In the genomic region with DNA sequence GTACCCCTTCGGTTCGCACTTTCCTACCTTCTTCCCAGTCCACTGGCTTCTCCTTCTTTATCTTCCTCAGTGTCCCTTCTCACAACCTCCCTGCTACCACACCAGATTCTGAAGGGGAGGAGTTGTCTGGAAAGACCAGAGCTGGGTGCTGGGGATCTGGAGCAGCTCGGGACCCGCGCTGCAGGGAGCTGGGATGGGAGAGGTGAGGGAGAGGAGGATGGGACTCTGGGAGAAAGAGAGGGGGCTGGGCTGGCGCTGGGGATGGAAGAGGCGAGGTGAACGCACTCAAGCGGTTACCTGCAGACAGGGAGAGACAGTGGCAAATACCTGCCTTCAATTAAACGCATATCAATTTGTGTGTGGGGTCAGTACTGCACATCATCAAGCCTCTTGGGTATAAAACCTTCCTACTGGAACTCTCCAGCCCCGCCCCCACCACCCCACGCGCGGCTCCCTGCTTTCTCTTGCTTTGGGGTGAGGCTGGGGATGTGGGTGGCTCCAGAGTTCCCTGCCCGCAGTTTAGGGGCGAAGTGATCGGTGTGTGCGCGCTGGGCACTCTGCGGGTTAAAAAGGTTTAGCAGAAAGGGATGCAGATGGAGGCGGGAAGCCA, we compare ENCODE assay signal across 8 cellular contexts. TPM values are rescaled to one million over a fixed set of nuclear protein-coding genes. Genes with fewer than 3 reads are reported as not detected.
DNase-seq lines count a peak whose midpoint lies in the region; ATAC-seq, FAIRE-seq and TF ChIP-seq lines count a peak whose summit lies in the region.

No MANE protein-coding gene starts in this region.

- peak; percentile 3 for ATAC-seq in HG03159 (IDR thresholded peaks at IDR 0.05; ENCODE audit: unreplicated experiment)
- ATAC-seq in right cardiac atrium, result peak in 1 of 2 donors; percentile 1
- no peak for ATAC-seq in GM21786 (IDR thresholded peaks at IDR 0.05; ENCODE audit: unreplicated experiment)
- ATAC-seq in HG03520 (IDR thresholded peaks at IDR 0.05; ENCODE audit: unreplicated experiment), result no peak
- no peak for ATAC-seq in GM19035 (IDR thresholded peaks at IDR 0.05; ENCODE audit: unreplicated experiment)

- intact Hi-C loops in right cardiac atrium (cut with DNase I) (no loop called here), spleen (cut with DNase I; ENCODE audit: low total_unique reads) (no loop called here)

- H3K4me3 Mint-ChIP-seq in activated T-cell treated with anti-CD3 and anti-CD28 coated beads, Interleukin-2, amount 50 U/mL, for 24 hours, result peak overlapping the region; percentile 93

- peaks cover 51% of the 10 kb centered on the region for H3K4me1 Mint-ChIP-seq in activated T-cell treated with anti-CD3 and anti-CD28 coated beads, Interleukin-2, amount 50 U/mL, for 24 hours (ENCODE audit: low read depth)

- H3K27me3 ChIP-seq in right cardiac atrium (ENCODE audit: control insufficient read depth, insufficient read depth) (no peaks in the 10 kb centered on the region), spleen (replicated peaks in 1 of 7) (peaks cover 0 to 23% (median 5%) of the 10 kb centered on the region in 7 donors)

- peaks cover 4% of the 10 kb centered on the region for H3K9me3 Mint-ChIP-seq in activated T-cell treated with anti-CD3 and anti-CD28 coated beads, Interleukin-2, amount 50 U/mL, for 24 hours

- H3K27ac ChIP-seq in right cardiac atrium (ENCODE audit: low read length) (peak overlapping the region; percentile 93), spleen (peak overlapping the region in 1 of 8 donors; percentile 89)

- H3K36me3 Mint-ChIP-seq in activated T-cell treated with anti-CD3 and anti-CD28 coated beads, Interleukin-2, amount 50 U/mL, for 24 hours (ENCODE audit: low read depth), result peaks cover 14% of the 10 kb centered on the region

- TF ChIP-seq CTCF in spleen (IDR thresholded peaks at IDR 0.05 in 8 of 11, conservative IDR thresholded peaks at IDR 0.05 in 3 of 11), result no peak

- no peaks in the 10 kb centered on the region for H3K4me1 ChIP-seq in right cardiac atrium (ENCODE audit: control insufficient read depth, insufficient read depth, low read length)
- peaks cover 6 to 42% (median 30%) of the 10 kb centered on the region in 6 donors for H3K4me1 ChIP-seq in spleen

- FAIRE-seq in RCC 7860 (lab: Jason Lieb, UNC), result no peak

- no peak for TF ChIP-seq POLR2A in spleen (IDR thresholded peaks at IDR 0.05)

- H3K4me3 ChIP-seq in right cardiac atrium (ENCODE audit: low read length) (peak overlapping the region; percentile 94), spleen (peak overlapping the region; percentile 57 to 90 (median 76))

- H3K27me3 Mint-ChIP-seq in activated T-cell treated with anti-CD3 and anti-CD28 coated beads, Interleukin-2, amount 50 U/mL, for 24 hours, result peaks cover 20% of the 10 kb centered on the region

- DNase-seq in activated T-cell treated with anti-CD3 and anti-CD28 coated beads, Interleukin-2, amount 50 U/mL, for 24 hours, result no peak
- DNase-seq in right cardiac atrium (peak; percentile 17 to 58 (median 51)), spleen (peak; percentile 74), RCC 7860 (ENCODE audit: low spot score) (no peak)

- no peaks in the 10 kb centered on the region for H3K36me3 ChIP-seq in spleen

- H3K9me3 ChIP-seq in right cardiac atrium (ENCODE audit: control insufficient read depth, low read length), result no peaks in the 10 kb centered on the region
- H3K9me3 ChIP-seq in spleen, result no peaks in the 10 kb centered on the region

- H3K27ac Mint-ChIP-seq in activated T-cell treated with anti-CD3 and anti-CD28 coated beads, Interleukin-2, amount 50 U/mL, for 24 hours, result peak overlapping the region; percentile 90

- 26% methylated on average over 21 of the region's 21 CpGs for whole genome bisulfite sequencing in right cardiac atrium
- WGBS in spleen, 5 donors, result 35 to 38% (median 37%) methylated on average over 21 of the region's 21 CpGs

RNA-seq across cellular contexts. Expression of gene PAM, which starts 1.1 kb away (rescaled TPM):
- total RNA-seq in right cardiac atrium (1,000 to 10,000 TPM; 3,384 to 4,784 (median 3,891) TPM), spleen (100 to 1,000 TPM; 101 to 155 (median 117) TPM)
- polyA plus RNA-seq in right cardiac atrium (4,213 TPM), spleen (10 to 100 TPM; 37.4 to 49.2 (median 40.0) TPM)

Comparison
In these comparisons a context has a peak if more than half of its experiments do, and no peak if none do; other contexts are left out.
1. DNase-seq: peak in right cardiac atrium (3 of 3) and spleen (single experiment); none in activated T-cell treated with anti-CD3 and anti-CD28 coated beads, Interleukin-2, amount 50 U/mL, for 24 hours (single experiment) and RCC 7860 (single experiment).
2. RNA of gene PAM, which starts 1.1 kb away (total RNA-seq): 3,384 to 4,784 TPM in right cardiac atrium; 101 to 155 TPM in spleen; every median in the first group is over 10 times any median in the second.